ENCODE assay signal across 24 cellular contexts in the genomic region with DNA sequence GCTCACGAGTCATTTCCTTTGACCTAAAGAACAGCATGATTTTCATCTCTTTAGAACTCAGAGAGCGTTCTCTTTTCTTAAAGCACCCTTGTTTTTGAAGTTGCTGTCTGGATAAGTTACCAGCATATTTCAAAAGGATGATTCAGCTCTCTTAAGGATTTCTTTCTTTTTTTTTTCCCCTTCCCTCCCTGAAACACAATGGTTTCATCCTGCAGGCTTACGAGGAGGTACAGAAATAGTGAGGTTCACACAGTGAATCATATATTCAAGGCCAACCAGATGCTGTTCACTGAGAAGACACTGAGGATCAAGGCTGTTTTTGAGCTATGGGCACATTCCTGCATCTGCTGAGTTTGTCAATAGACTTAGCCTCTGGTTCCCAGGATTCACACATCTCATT.
"Had no signal": no experiment of that assay in that cellular context is flagged by ENCODE, and none has a peak within 500 bp of the region (broad histone marks: within the 10 kb centered on the region; RNA-seq: fewer than 3 reads in every experiment).

No MANE protein-coding gene starts in this region.

- H3K36me3 ChIP-seq: tibial artery had no signal

- H3K4me3 Mint-ChIP-seq: activated CD4-positive, alpha-beta memory T cell treated with anti-CD3 and anti-CD28 coated beads for 36 hours; activated naive CD4-positive, alpha-beta T cell treated with anti-CD3 and anti-CD28 coated beads for 36 hours; immature natural killer cell; stimulated activated effector memory CD8-positive, alpha-beta T cell treated with anti-CD3 and anti-CD28 coated beads, Interleukin-12 subunit alpha, Interleukin-12 subunit beta, amount 100 ng/mL, for 72 hours; stimulated activated naive CD8-positive, alpha-beta T cell treated with anti-CD3 and anti-CD28 coated beads, Interleukin-15, amount 100 ng/mL, for 72 hours had no signal

- H3K9me3 Mint-ChIP-seq: activated CD4-positive, alpha-beta memory T cell treated with anti-CD3 and anti-CD28 coated beads for 36 hours; activated naive CD4-positive, alpha-beta T cell treated with anti-CD3 and anti-CD28 coated beads for 36 hours; nephron progenitor cell; stimulated activated effector memory CD8-positive, alpha-beta T cell treated with anti-CD3 and anti-CD28 coated beads, Interleukin-12 subunit alpha, Interleukin-12 subunit beta, amount 100 ng/mL, for 72 hours had no signal

- H3K27ac ChIP-seq: coronary artery, hepatocyte, parathyroid adenoma, skin epidermis, tibial artery had no signal

- H3K27me3 Mint-ChIP-seq: stimulated activated naive CD8-positive, alpha-beta T cell treated with anti-CD3 and anti-CD28 coated beads, Interleukin-15, amount 100 ng/mL, for 72 hours had no signal

- H3K4me1 ChIP-seq: tibial artery had no signal

- H3K9ac ChIP-seq: parathyroid adenoma had no signal

- H3K4me1 Mint-ChIP-seq: immature natural killer cell; stimulated activated effector memory CD8-positive, alpha-beta T cell treated with anti-CD3 and anti-CD28 coated beads, Interleukin-12 subunit alpha, Interleukin-12 subunit beta, amount 100 ng/mL, for 72 hours; stimulated activated naive CD8-positive, alpha-beta T cell treated with anti-CD3 and anti-CD28 coated beads, Interleukin-15, amount 100 ng/mL, for 72 hours had no signal

- H3K36me3 Mint-ChIP-seq: activated CD4-positive, alpha-beta memory T cell treated with anti-CD3 and anti-CD28 coated beads for 36 hours; immature natural killer cell; stimulated activated effector memory CD8-positive, alpha-beta T cell treated with anti-CD3 and anti-CD28 coated beads, Interleukin-12 subunit alpha, Interleukin-12 subunit beta, amount 100 ng/mL, for 72 hours had no signal

- H2AFZ ChIP-seq: hepatocyte, parathyroid adenoma had no signal

- H3K4me2 ChIP-seq: hepatocyte had no signal

- DNase-seq: activated CD4-positive, alpha-beta memory T cell treated with anti-CD3 and anti-CD28 coated beads for 36 hours; activated CD4-positive, alpha-beta T cell treated with anti-CD3 and anti-CD28 coated beads for 48 hours; activated effector memory CD4-positive, alpha-beta T cell treated with Interleukin-2 at 50 U/mL for 16 hours; activated naive CD4-positive, alpha-beta T cell treated with anti-CD3 and anti-CD28 coated beads for 36 hours; activated T-cell treated with anti-CD3 and anti-CD28 coated beads, Interleukin-2, amount 50 U/mL, for 48 hours; amygdala; cerebellar nuclear complex; foreskin melanocyte; immature natural killer cell; kidney glomerular epithelial cell; left ventricle myocardium superior; mucosa of descending colon; nephron progenitor cell; nucleus accumbens; right cardiac atrium; stimulated activated CD4-positive, alpha-beta T cell treated with anti-CD3 and anti-CD28 coated beads, Interleukin-2, amount 100 ng/mL, for 24 hours; stimulated activated naive CD8-positive, alpha-beta T cell treated with anti-CD3 and anti-CD28 coated beads, Interleukin-15, amount 100 ng/mL, for 72 hours; T-helper 2 cell; tibial artery had no signal

- H3K4me3 ChIP-seq: coronary artery, hepatocyte, mucosa of descending colon, skin epidermis, tibial artery had no signal

- ATAC-seq: left ventricle myocardium superior; mucosa of descending colon; right cardiac atrium; stimulated activated effector memory CD8-positive, alpha-beta T cell treated with anti-CD3 and anti-CD28 coated beads, Interleukin-12 subunit alpha, Interleukin-12 subunit beta, amount 100 ng/mL, for 72 hours; stimulated activated naive CD8-positive, alpha-beta T cell treated with anti-CD3 and anti-CD28 coated beads, Interleukin-15, amount 100 ng/mL, for 72 hours had no signal

- H3K9me3 ChIP-seq: mucosa of descending colon, tibial artery had no signal

- H3K27me3 ChIP-seq: tibial artery had no signal

- H3K79me2 ChIP-seq: hepatocyte, parathyroid adenoma had no signal

- H3K27ac Mint-ChIP-seq: activated CD4-positive, alpha-beta memory T cell treated with anti-CD3 and anti-CD28 coated beads for 36 hours; activated naive CD4-positive, alpha-beta T cell treated with anti-CD3 and anti-CD28 coated beads for 36 hours; immature natural killer cell; stimulated activated effector memory CD8-positive, alpha-beta T cell treated with anti-CD3 and anti-CD28 coated beads, Interleukin-12 subunit alpha, Interleukin-12 subunit beta, amount 100 ng/mL, for 72 hours; stimulated activated naive CD8-positive, alpha-beta T cell treated with anti-CD3 and anti-CD28 coated beads, Interleukin-15, amount 100 ng/mL, for 72 hours had no signal
